ENCODE assay signal across 8 cellular contexts in the genomic region with DNA sequence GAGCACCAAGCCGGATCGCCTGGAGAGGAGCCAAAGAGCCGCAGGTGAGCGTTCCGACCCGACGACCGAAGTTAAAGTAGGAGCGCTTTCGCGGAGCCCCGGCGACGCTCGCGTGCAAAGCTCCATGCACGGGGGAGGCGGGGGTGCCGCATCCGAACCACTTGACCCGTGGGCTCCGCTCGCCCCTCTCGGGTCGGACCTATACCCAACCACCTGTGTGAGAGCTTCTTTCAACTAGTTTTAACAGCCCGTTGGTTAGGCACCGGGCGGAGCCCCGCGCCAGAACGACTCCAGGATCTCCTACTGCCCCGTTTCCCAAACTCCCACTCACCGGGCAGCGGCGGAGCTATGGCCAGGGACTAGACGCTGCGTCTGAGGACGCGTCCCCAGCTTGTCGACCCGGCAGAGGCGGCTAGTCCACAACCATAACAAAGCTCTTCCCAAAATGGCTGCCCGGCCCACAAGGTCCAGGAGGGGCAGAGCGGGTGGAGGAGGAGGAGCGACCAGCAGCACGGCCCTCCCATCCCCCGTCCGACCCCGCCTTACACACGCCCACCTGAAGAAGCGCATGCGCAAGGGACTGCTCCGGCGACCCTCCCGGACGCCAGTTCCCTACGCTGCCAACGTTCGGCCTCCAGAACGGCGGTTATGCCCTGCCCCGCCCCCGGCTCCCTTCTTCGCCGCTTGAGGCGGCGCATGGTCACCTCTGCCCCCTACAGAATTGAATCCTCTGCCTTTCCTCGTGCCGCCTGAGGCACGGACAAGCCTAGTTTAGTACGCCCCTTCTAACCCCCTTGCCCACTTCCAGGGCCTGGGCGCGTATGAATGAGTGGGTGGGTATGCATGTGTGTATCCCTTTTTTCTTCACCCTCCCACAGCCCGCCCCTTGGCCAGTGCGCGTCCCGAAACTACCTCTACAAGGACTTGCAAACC. TPM values are rescaled to one million over a fixed set of nuclear protein-coding genes. Genes with fewer than 3 reads are reported as not detected.
DNase-seq lines count a peak whose midpoint lies in the region; ATAC-seq and TF ChIP-seq lines count a peak whose summit lies in the region.

A gene with protein sequence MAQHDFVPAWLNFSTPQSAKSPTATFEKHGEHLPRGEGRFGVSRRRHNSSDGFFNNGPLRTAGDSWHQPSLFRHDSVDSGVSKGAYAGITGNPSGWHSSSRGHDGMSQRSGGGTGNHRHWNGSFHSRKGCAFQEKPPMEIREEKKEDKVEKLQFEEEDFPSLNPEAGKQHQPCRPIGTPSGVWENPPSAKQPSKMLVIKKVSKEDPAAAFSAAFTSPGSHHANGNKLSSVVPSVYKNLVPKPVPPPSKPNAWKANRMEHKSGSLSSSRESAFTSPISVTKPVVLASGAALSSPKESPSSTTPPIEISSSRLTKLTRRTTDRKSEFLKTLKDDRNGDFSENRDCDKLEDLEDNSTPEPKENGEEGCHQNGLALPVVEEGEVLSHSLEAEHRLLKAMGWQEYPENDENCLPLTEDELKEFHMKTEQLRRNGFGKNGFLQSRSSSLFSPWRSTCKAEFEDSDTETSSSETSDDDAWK (minus strand): TSS at position 453 of the 933 bp plus-strand sequence. CDS start 27,446 bp downstream, outside the sequence.

- 0 to 1% methylated on average over 25 to 75 of the region's 77 CpGs for WGBS in endodermal cell (ENCODE audit: insufficient coverage in 1 of 2, insufficient read length in 1 of 2), 2 experiments

- H3K36me3 Mint-ChIP-seq in endodermal cell (ENCODE audit: low read depth) (peaks cover 13% of the 10 kb centered on the region), mesothelial cell of epicardium (peaks cover 3% of the 10 kb centered on the region)

- H3K27ac Mint-ChIP-seq in endodermal cell = peak within 1 kb of the TSS; percentile 99
- H3K27ac Mint-ChIP-seq in mesothelial cell of epicardium = peak within 1 kb of the TSS; percentile 100

- H3K27me3 ChIP-seq in NT2/D1 (ENCODE audit: insufficient read depth, insufficient read length) = no peaks in the 10 kb centered on the region
- H3K27me3 ChIP-seq in endodermal cell (ENCODE audit: control insufficient read depth, insufficient read depth, low read length, poor library complexity, severe bottlenecking) = no peaks in the 10 kb centered on the region

- peak within 1 kb of the TSS; percentile 98 for H3K4me3 ChIP-seq in NT2/D1 (ENCODE audit: insufficient read length, low read depth)
- peak within 1 kb of the TSS; percentile 99 for H3K4me3 ChIP-seq in endodermal cell (ENCODE audit: low read length)

- H3K9ac ChIP-seq in NT2/D1 (ENCODE audit: insufficient read length, low read depth) (peak within 1 kb of the TSS; percentile 98), endodermal cell (ENCODE audit: extremely low read depth, low read length, poor library complexity, severe bottlenecking) (peak within 1 kb of the TSS; percentile 99)

- peak; percentile 93 for DNase-seq in Caki2 (ENCODE audit: low read depth)
- peak; percentile 41 to 98 (median 94) for DNase-seq in HUDEP-2 (lab: John Stamatoyannopoulos, UW; ENCODE audit: unreplicated experiment in 76 of 76)
- peak; percentile 98 for DNase-seq in NT2/D1 (ENCODE audit: low read depth, low spot score)
- DNase-seq in activated CD8-positive, alpha-beta memory T cell treated with anti-CD3 and anti-CD28 coated beads, Interleukin-2, amount 50 U/mL, for 1 hour (ENCODE audit: extremely low read depth) = peak; percentile 91
- DNase-seq in endodermal cell = peak; percentile 99
- DNase-seq in mesothelial cell of epicardium (ENCODE audit: low spot score in 2 of 2, unreplicated experiment in 2 of 2) = peak; percentile 94 to 98
- peak; percentile 95 to 96 for DNase-seq in stimulated activated CD8-positive, alpha-beta memory T cell treated with anti-CD3 and anti-CD28 coated beads, Interleukin-15, amount 100 ng/mL, for 48 hours (ENCODE audit: low read depth in 2 of 2)

- H3K4me1 ChIP-seq in NT2/D1 (ENCODE audit: insufficient read depth, insufficient read length) = no peaks in the 10 kb centered on the region
- H3K4me1 ChIP-seq in endodermal cell (ENCODE audit: control insufficient read depth, insufficient read depth, low read length) = peaks cover 4% of the 10 kb centered on the region

- H3K9me3 ChIP-seq in NT2/D1 (ENCODE audit: insufficient read depth, low read length) = no peaks in the 10 kb centered on the region
- no peaks in the 10 kb centered on the region for H3K9me3 ChIP-seq in endodermal cell (ENCODE audit: control insufficient read depth, low read length)

- H3K36me3 ChIP-seq in NT2/D1 (ENCODE audit: insufficient read depth, insufficient read length, low read length) = peaks cover 24% of the 10 kb centered on the region
- peaks cover 10% of the 10 kb centered on the region for H3K36me3 ChIP-seq in endodermal cell (ENCODE audit: control insufficient read depth, insufficient read depth, low read length)

- no peaks in the 10 kb centered on the region for H3K9me3 Mint-ChIP-seq in endodermal cell
- H3K9me3 Mint-ChIP-seq in mesothelial cell of epicardium = no peaks in the 10 kb centered on the region

- peak; percentile 38 for ATAC-seq in GM21367 (IDR thresholded peaks at IDR 0.05; ENCODE audit: unreplicated experiment)

- in situ Hi-C loops in Caki2 (cut with HindIII; ENCODE audit: low pct_unique_long_range_greater_than_20kb, low sequenced_read_pairs) = loop anchor here (25.0 kb wide), 1 partner anchor 126 kb away; the partner anchor contains the start of gene MAST2

- H3K27me3 Mint-ChIP-seq in endodermal cell (ENCODE audit: insufficient read depth) (no peaks in the 10 kb centered on the region), mesothelial cell of epicardium (ENCODE audit: low read depth) (no peaks in the 10 kb centered on the region)

- peak within 1 kb of the TSS; percentile 93 for H3K27ac ChIP-seq in endodermal cell (ENCODE audit: low read depth, low read length)

- peak; percentile 60 for TF ChIP-seq CTCF in endodermal cell (conservative IDR thresholded peaks at IDR 0.05)
- no peak for TF ChIP-seq CTCF in mesothelial cell of epicardium (IDR thresholded peaks at IDR 0.05; ENCODE audit: unreplicated experiment)

- H3K4me1 Mint-ChIP-seq in endodermal cell (peaks cover 31% of the 10 kb centered on the region), mesothelial cell of epicardium (peaks cover 32% of the 10 kb centered on the region)

- H3K4me3 Mint-ChIP-seq in endodermal cell (peak within 1 kb of the TSS; percentile 93), mesothelial cell of epicardium (peak within 1 kb of the TSS; percentile 98)

RNA-seq across cellular contexts. Expression of the gene that starts here (rescaled TPM):
- total RNA-seq in Caki2 (2014; rRNA removed; shearing (Covaris generic); ENCODE audit: low replicate concordance) = 59.0 and 90.2 TPM in 2 replicates
- total RNA-seq in endodermal cell (100 to 1,000 TPM; 117 to 124 TPM), mesothelial cell of epicardium (104 to 122 TPM (median 114 TPM) in 3 replicates)
- 79.0 TPM for polyA plus RNA-seq in endodermal cell (2013, experiment 1 of 2)
- 76.2 TPM for polyA plus RNA-seq in endodermal cell (2013, experiment 2 of 2)

Comparison
In these comparisons a context has a peak if more than half of its experiments do, and no peak if none do; other contexts are left out.
1. Peak in every context shown above with its lines: DNase-seq, ATAC-seq, H3K4me3 ChIP-seq and H3K27ac ChIP-seq.